ENCODE assay signal across 21 cellular contexts in the genomic region with DNA sequence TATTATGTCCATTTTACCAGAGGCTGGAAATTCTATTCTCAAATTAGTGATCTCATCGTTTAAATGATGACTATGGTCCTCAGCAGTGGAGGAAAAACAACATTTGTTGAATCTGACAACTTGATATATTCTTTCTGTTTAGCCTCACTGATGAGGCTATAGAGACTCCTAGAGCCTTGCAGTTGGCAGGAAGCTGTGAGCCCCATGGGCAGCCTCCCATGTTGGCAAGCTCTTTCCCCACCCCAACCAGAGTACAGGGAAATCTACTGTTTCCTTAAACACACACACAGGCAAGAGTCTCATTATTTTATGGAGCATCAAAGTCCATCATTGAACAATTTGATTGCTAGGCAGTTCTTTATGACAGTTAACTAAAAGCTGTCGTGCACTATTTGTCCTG.
DNase-seq lines count a peak whose midpoint lies in the region; ATAC-seq, FAIRE-seq and TF ChIP-seq lines count a peak whose summit lies in the region.
"Had no signal": no experiment of that assay in that cellular context is flagged by ENCODE, and none has a peak within 500 bp of the region (broad histone marks: within the 10 kb centered on the region; RNA-seq: fewer than 3 reads in every experiment).

No MANE protein-coding gene starts in this region.

- no peaks in the 10 kb centered on the region for H3K27me3 ChIP-seq in small intestine (ENCODE audit: control insufficient read depth in 2 of 2, insufficient read depth in 2 of 2, low read length in 2 of 2)
- H3K27me3 ChIP-seq: esophagus squamous epithelium, suprapubic skin had no signal

- H3K4me3 ChIP-seq in mucosa of descending colon (no peak overlapping the region), small intestine (ENCODE audit: low read depth in 1 of 2, low read length in 2 of 2) (no peak overlapping the region)
- H3K4me3 ChIP-seq: esophagus squamous epithelium, suprapubic skin had no signal

- peak; percentile 100 for ATAC-seq in mucosa of descending colon
- ATAC-seq: activated T-cell treated with anti-CD3 and anti-CD28 coated beads, Interleukin-2, amount 50 U/mL, for 72 hours; CD8-positive, alpha-beta T cell; naive thymus-derived CD8-positive, alpha-beta T cell had no signal

- TF ChIP-seq CTCF in brain (conservative IDR thresholded peaks at IDR 0.05) (no peak), mucosa of descending colon (IDR thresholded peaks at IDR 0.05) (no peak)

- no peak overlapping the region for H3K4me3 Mint-ChIP-seq in brain
- H3K4me3 Mint-ChIP-seq: activated naive CD8-positive, alpha-beta T cell; activated T-cell treated with anti-CD3 and anti-CD28 coated beads, Interleukin-2, amount 50 U/mL, for 72 hours; CD8-positive, alpha-beta T cell; naive thymus-derived CD8-positive, alpha-beta T cell had no signal

- H3K27ac ChIP-seq in small intestine (ENCODE audit: low read depth in 1 of 2, low read length in 1 of 2): peak overlapping the region in 1 of 2 donors; percentile 9
- H3K27ac ChIP-seq: esophagus squamous epithelium, suprapubic skin had no signal

- WGBS in small intestine, 3 donors: 21 to 36% (median 29%) methylated on average over 2 of the region's 2 CpGs

- H3K9me3 ChIP-seq in mucosa of descending colon (no peaks in the 10 kb centered on the region), small intestine (ENCODE audit: control insufficient read depth, low read depth) (no peaks in the 10 kb centered on the region)
- H3K9me3 ChIP-seq: esophagus squamous epithelium, suprapubic skin had no signal

- H3K9me3 Mint-ChIP-seq in brain: peaks cover 0 to 2% (median 0%) of the 10 kb centered on the region in 5 experiments
- H3K9me3 Mint-ChIP-seq: activated T-cell treated with anti-CD3 and anti-CD28 coated beads, Interleukin-2, amount 50 U/mL, for 72 hours; CD8-positive, alpha-beta T cell; naive thymus-derived CD8-positive, alpha-beta T cell had no signal

- peaks cover 12% of the 10 kb centered on the region for H3K4me1 Mint-ChIP-seq in brain
- H3K4me1 Mint-ChIP-seq: naive thymus-derived CD8-positive, alpha-beta T cell had no signal

- intact Hi-C loops in mucosa of descending colon (cut with DNase I, micrococcal nuclease): no loop called here

- DNase-seq in NCI-H69 (lab: John Stamatoyannopoulos, UW) (peak; percentile 39), mucosa of descending colon (peak; percentile 71 to 78 (median 74)), small intestine (peak; percentile 90), activated gamma-delta T cell treated with Interleukin-2 at 50 U/mL for 16 hours (no peak), DMS79 (lab: John Stamatoyannopoulos, UW) (no peak)
- DNase-seq in stimulated activated naive CD4-positive, alpha-beta T cell (lab: John Stamatoyannopoulos, UW): no peak
- DNase-seq: activated CD4-positive, alpha-beta T cell treated with anti-CD3 and anti-CD28 coated beads for 48 hours; activated T-cell treated with anti-CD3 and anti-CD28 coated beads, Interleukin-2, amount 50 U/mL, for 72 hours; CD8-positive, alpha-beta T cell; esophagus squamous epithelium; GDM1; KBM-7; kidney; naive thymus-derived CD8-positive, alpha-beta T cell; NCI-H1694 treated with DMSO at 0.1 percent for 48 hours; NCI-H748 treated with DMSO at 0.1 percent for 48 hours; SIG-M5 had no signal

- peak overlapping the region in 3 of 5 experiments; percentile 9 to 53 (median 23) for H3K27ac Mint-ChIP-seq in brain
- H3K27ac Mint-ChIP-seq: activated naive CD8-positive, alpha-beta T cell; activated T-cell treated with anti-CD3 and anti-CD28 coated beads, Interleukin-2, amount 50 U/mL, for 72 hours; CD8-positive, alpha-beta T cell; naive thymus-derived CD8-positive, alpha-beta T cell; progenitor cell of endocrine pancreas had no signal

- no peaks in the 10 kb centered on the region for H3K36me3 Mint-ChIP-seq in brain
- H3K36me3 Mint-ChIP-seq: activated naive CD8-positive, alpha-beta T cell; CD8-positive, alpha-beta T cell; naive thymus-derived CD8-positive, alpha-beta T cell had no signal

- H3K36me3 ChIP-seq in mucosa of descending colon (ENCODE audit: low read depth) (no peaks in the 10 kb centered on the region), small intestine (ENCODE audit: control insufficient read depth in 2 of 2, insufficient read depth in 2 of 2, low read length in 2 of 2) (no peaks in the 10 kb centered on the region)
- H3K36me3 ChIP-seq: esophagus squamous epithelium, suprapubic skin had no signal

- no peaks in the 10 kb centered on the region for H3K27me3 Mint-ChIP-seq in brain
- H3K27me3 Mint-ChIP-seq: activated naive CD8-positive, alpha-beta T cell; progenitor cell of endocrine pancreas had no signal

- FAIRE-seq in small intestine (lab: Jason Lieb, UNC): no peak
- FAIRE-seq: kidney had no signal

- H3K4me1 ChIP-seq in mucosa of descending colon (ENCODE audit: low read depth) (peaks cover 5% of the 10 kb centered on the region), small intestine (ENCODE audit: control insufficient read depth in 2 of 2, insufficient read depth in 1 of 2, low read depth in 1 of 2, low read length in 1 of 2) (peaks cover 0 to 2% of the 10 kb centered on the region in 2 donors)
- H3K4me1 ChIP-seq: esophagus squamous epithelium, suprapubic skin had no signal

Comparison
In these comparisons a context has a peak if more than half of its experiments do, and no peak if none do; other contexts are left out.
1. DNase-seq: peak in NCI-H69 (single experiment), mucosa of descending colon (3 of 3) and small intestine (single experiment); none in activated gamma-delta T cell treated with Interleukin-2 at 50 U/mL for 16 hours (single experiment), stimulated activated naive CD4-positive, alpha-beta T cell (0 of 6) and DMS79 (single experiment).